17 cellular contexts compared by ENCODE assay signal in the genomic region with DNA sequence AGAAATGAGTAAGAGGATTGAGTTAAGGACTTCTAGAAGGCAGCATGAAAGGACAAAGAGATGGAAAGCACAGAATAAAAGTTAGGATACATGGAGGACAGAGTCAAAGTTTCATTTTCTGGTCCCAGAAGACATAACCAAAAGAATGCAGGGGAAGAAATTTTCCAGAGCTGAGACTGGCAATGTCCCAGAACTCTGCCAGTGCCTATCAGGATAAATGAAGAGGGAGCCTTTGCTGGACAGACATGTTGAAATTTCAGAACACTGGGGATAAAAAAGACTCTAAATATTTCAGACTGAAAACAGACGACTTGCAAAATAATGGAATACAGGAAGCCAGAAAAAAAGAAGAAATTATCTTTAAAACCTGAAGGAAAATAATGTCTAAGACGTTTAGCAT.
"Had no signal": no experiment of that assay in that cellular context is flagged by ENCODE, and none has a peak within 500 bp of the region (broad histone marks: within the 10 kb centered on the region; RNA-seq: fewer than 3 reads in every experiment).

No MANE protein-coding gene starts in this region.

- ATAC-seq: gastrocnemius medialis; heart right ventricle; left lobe of liver; lower lobe of right lung; pancreas; right lobe of liver; stimulated activated memory B cell treated with anti-CD40 and anti-IgM and Interleukin-4, amounts not matched to agents 10 μg/mL and 1 μg/mL and 100 μg/mL, for 72 hours had no signal

- H3K27ac ChIP-seq: lower lobe of right lung, neural progenitor cell, pancreas, prostate gland, right lobe of liver, thoracic aorta, transverse colon had no signal

- H3K36me3 ChIP-seq: gastrocnemius medialis, heart right ventricle, lower lobe of right lung, neural progenitor cell, pancreas, prostate gland, right lobe of liver, thoracic aorta, transverse colon had no signal

- H3K27me3 ChIP-seq: gastrocnemius medialis, heart right ventricle, neural progenitor cell, right lobe of liver, transverse colon had no signal

- H3K9me3 ChIP-seq: gastrocnemius medialis, lower lobe of right lung, pancreas, prostate gland, right lobe of liver, thoracic aorta, transverse colon had no signal

- DNase-seq: cerebellar nuclear complex; effector CD4-positive, alpha-beta T cell; gastrocnemius medialis; heart right ventricle; lower lobe of right lung; nucleus accumbens; pancreas; stimulated activated CD4-positive, alpha-beta T cell treated with anti-CD3 and anti-CD28 coated beads, Interleukin-15, amount 100 ng/mL, for 24 hours; stimulated activated CD4-positive, alpha-beta T cell treated with anti-CD3 and anti-CD28 coated beads, Interleukin-1b, Interleukin-23, amount 100 ng/mL, for 48 hours; stimulated activated CD4-positive, alpha-beta T cell treated with anti-CD3 and anti-CD28 coated beads, Interleukin-4, amount 100 ng/mL, for 24 hours; transverse colon had no signal

- H3K4me1 ChIP-seq: gastrocnemius medialis, neural progenitor cell, prostate gland had no signal

- H3K4me3 ChIP-seq: gastrocnemius medialis, heart right ventricle, lower lobe of right lung, neural progenitor cell, pancreas, prostate gland, right lobe of liver, thoracic aorta, transverse colon had no signal
